20 cellular contexts compared by ENCODE assay signal in the genomic region with DNA sequence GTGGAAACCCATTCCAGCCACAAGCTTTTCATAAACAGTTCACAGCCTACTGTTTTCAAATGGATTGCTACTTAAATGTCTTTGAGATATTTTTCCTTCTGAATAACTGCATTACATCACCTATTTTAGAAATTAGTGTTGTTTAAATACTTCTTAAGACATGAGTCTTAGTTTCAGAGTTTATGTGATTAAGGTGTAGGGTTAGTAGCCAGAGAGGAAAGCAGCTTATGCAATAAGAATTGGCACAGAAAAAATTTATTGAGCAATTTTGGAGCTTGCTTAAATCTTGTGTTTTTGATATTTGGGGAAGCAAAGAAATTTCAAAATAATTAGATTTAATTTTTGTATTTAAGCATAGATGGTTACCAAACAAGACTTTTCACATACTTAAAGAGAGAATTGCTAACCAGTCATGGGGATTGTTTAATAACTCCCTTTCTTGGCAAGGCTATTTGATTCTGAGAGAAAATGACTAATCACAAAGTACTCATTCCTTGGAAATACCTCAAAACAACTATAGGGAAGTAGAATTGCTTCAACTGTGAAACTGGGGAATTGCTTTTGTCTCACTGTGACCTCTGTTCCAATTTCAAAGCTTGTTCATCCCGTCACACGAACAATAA.
A peak's percentile ranks its signal among the peaks of the same experiment; 100 is the strongest.
DNase-seq lines count a peak whose midpoint lies in the region; ATAC-seq and TF ChIP-seq lines count a peak whose summit lies in the region.
"Had no signal": no experiment of that assay in that cellular context is flagged by ENCODE, and none has a peak within 500 bp of the region (broad histone marks: within the 10 kb centered on the region; RNA-seq: fewer than 3 reads in every experiment).

No MANE protein-coding gene starts in this region.

- CTCF ChIA-PET in activated CD8-positive, alpha-beta T cell treated with anti-CD3 and anti-CD28 coated beads, Interleukin-2, amount 10 ng/mL, durations not matched to agents 7 days and 5 days (lab: Charles Lee), result no interaction called here

- no peak for TF ChIP-seq POLR2A in sigmoid colon (IDR thresholded peaks at IDR 0.05)

- in situ Hi-C loops in G401 (cut with HindIII; ENCODE audit: low sequenced_read_pairs), result no loop called here

- intact Hi-C loops in sigmoid colon (cut with DNase I), result no loop called here

- no peaks in the 10 kb centered on the region for H3K36me3 Mint-ChIP-seq in activated CD8-positive, alpha-beta T cell treated with anti-CD3 and anti-CD28 coated beads, Interleukin-2, amount 10 ng/mL, durations not matched to agents 7 days and 5 days (ENCODE audit: low read depth)
- H3K36me3 Mint-ChIP-seq in stimulated activated effector memory CD8-positive, alpha-beta T cell treated with anti-CD3 and anti-CD28 coated beads, Interleukin-12 subunit alpha, Interleukin-12 subunit beta, amount 100 ng/mL, for 72 hours, result no peaks in the 10 kb centered on the region

- no peaks in the 10 kb centered on the region for H3K4me1 Mint-ChIP-seq in activated CD8-positive, alpha-beta T cell treated with anti-CD3 and anti-CD28 coated beads, Interleukin-2, amount 10 ng/mL, durations not matched to agents 7 days and 5 days (ENCODE audit: low read depth)
- no peaks in the 10 kb centered on the region for H3K4me1 Mint-ChIP-seq in stimulated activated effector memory CD8-positive, alpha-beta T cell treated with anti-CD3 and anti-CD28 coated beads, Interleukin-12 subunit alpha, Interleukin-12 subunit beta, amount 100 ng/mL, for 72 hours
- H3K4me1 Mint-ChIP-seq: activated B cell treated with CpG ODN at 0.5 μM for 24 hours, B cell had no signal

- H3K27me3 Mint-ChIP-seq in activated CD8-positive, alpha-beta T cell treated with anti-CD3 and anti-CD28 coated beads, Interleukin-2, amount 10 ng/mL, durations not matched to agents 7 days and 5 days (ENCODE audit: low read depth), result no peaks in the 10 kb centered on the region
- H3K27me3 Mint-ChIP-seq: activated B cell treated with CpG ODN at 0.5 μM for 24 hours, B cell had no signal

- no peaks in the 10 kb centered on the region for H3K27me3 ChIP-seq in sigmoid colon
- H3K27me3 ChIP-seq: hepatocyte, thyroid gland had no signal

- 32 to 74% methylated on average over 2 of the region's 2 CpGs for WGBS in sigmoid colon, 2 donors

- no peak for TF ChIP-seq EP300 in sigmoid colon (IDR thresholded peaks at IDR 0.05)

- TF ChIP-seq CTCF in sigmoid colon (IDR thresholded peaks at IDR 0.05), result no peak

- H3K36me3 ChIP-seq in sigmoid colon, result no peaks in the 10 kb centered on the region
- H3K36me3 ChIP-seq: thyroid gland had no signal

- POLR2A ChIA-PET in activated CD8-positive, alpha-beta T cell treated with anti-CD3 and anti-CD28 coated beads, Interleukin-2, amount 10 ng/mL, durations not matched to agents 7 days and 5 days (lab: Charles Lee), result no interaction called here

- no peaks in the 10 kb centered on the region for H3K4me1 ChIP-seq in sigmoid colon
- H3K4me1 ChIP-seq: psoas muscle, thyroid gland had no signal

- H3K27ac ChIP-seq in epithelial cell of prostate (no peak overlapping the region), sigmoid colon (no peak overlapping the region)
- H3K27ac ChIP-seq: hepatocyte, psoas muscle, thyroid gland had no signal

- no peaks in the 10 kb centered on the region for H3K9me3 Mint-ChIP-seq in activated CD8-positive, alpha-beta T cell treated with anti-CD3 and anti-CD28 coated beads, Interleukin-2, amount 10 ng/mL, durations not matched to agents 7 days and 5 days (ENCODE audit: insufficient read depth)
- H3K9me3 Mint-ChIP-seq in stimulated activated effector memory CD8-positive, alpha-beta T cell treated with anti-CD3 and anti-CD28 coated beads, Interleukin-12 subunit alpha, Interleukin-12 subunit beta, amount 100 ng/mL, for 72 hours, result peaks cover 13% of the 10 kb centered on the region

- H3K4me3 ChIP-seq in sigmoid colon, result no peak overlapping the region
- H3K4me3 ChIP-seq: hepatocyte, psoas muscle, thyroid gland had no signal

- no peak overlapping the region for H3K4me3 Mint-ChIP-seq in activated CD8-positive, alpha-beta T cell treated with anti-CD3 and anti-CD28 coated beads, Interleukin-2, amount 10 ng/mL, durations not matched to agents 7 days and 5 days
- no peak overlapping the region for H3K4me3 Mint-ChIP-seq in stimulated activated effector memory CD8-positive, alpha-beta T cell treated with anti-CD3 and anti-CD28 coated beads, Interleukin-12 subunit alpha, Interleukin-12 subunit beta, amount 100 ng/mL, for 72 hours
- H3K4me3 Mint-ChIP-seq: activated B cell treated with CpG ODN at 0.5 μM for 24 hours, B cell had no signal

- no peaks in the 10 kb centered on the region for H3K9me3 ChIP-seq in sigmoid colon
- H3K9me3 ChIP-seq: psoas muscle, thyroid gland had no signal

- ATAC-seq in activated CD8-positive, alpha-beta T cell treated with anti-CD3 and anti-CD28 coated beads, Interleukin-2, amount 10 ng/mL, durations not matched to agents 7 days and 5 days, result no peak
- ATAC-seq in stimulated activated effector memory CD8-positive, alpha-beta T cell treated with anti-CD3 and anti-CD28 coated beads, Interleukin-12 subunit alpha, Interleukin-12 subunit beta, amount 100 ng/mL, for 72 hours, result no peak
- ATAC-seq: psoas muscle had no signal

- DNase-seq in HPDE6-E6E7 (ENCODE audit: extremely low spot score) (peak; percentile 31), SKM-1 (lab: John Stamatoyannopoulos, UW; ENCODE audit: unreplicated experiment) (peak; percentile 61), epithelial cell of prostate (ENCODE audit: low read depth, low spot score) (peak; percentile 34), non-pigmented ciliary epithelial cell (ENCODE audit: low read depth) (peak; percentile 3), G401 (ENCODE audit: low spot score) (no peak), sigmoid colon (no peak)
- DNase-seq in activated CD8-positive, alpha-beta T cell treated with anti-CD3 and anti-CD28 coated beads, Interleukin-2, amount 10 ng/mL, durations not matched to agents 7 days and 5 days, result no peak
- no peak for DNase-seq in stimulated activated effector memory CD8-positive, alpha-beta T cell treated with anti-CD3 and anti-CD28 coated beads, Interleukin-12 subunit alpha, Interleukin-12 subunit beta, amount 100 ng/mL, for 72 hours (ENCODE audit: low spot score in 2 of 2)
- DNase-seq: activated B cell treated with CpG ODN at 0.5 μM for 24 hours; activated naive CD4-positive, alpha-beta T cell; caudate nucleus; GOT3; Karpas-422; left cardiac atrium; NCI-H2107; psoas muscle; stimulated activated CD8-positive, alpha-beta memory T cell treated with anti-CD3 and anti-CD28 coated beads, Interleukin-4, amount 100 ng/mL, for 48 hours; thyroid gland had no signal

- no peak overlapping the region for H3K27ac Mint-ChIP-seq in activated CD8-positive, alpha-beta T cell treated with anti-CD3 and anti-CD28 coated beads, Interleukin-2, amount 10 ng/mL, durations not matched to agents 7 days and 5 days
- no peak overlapping the region for H3K27ac Mint-ChIP-seq in stimulated activated effector memory CD8-positive, alpha-beta T cell treated with anti-CD3 and anti-CD28 coated beads, Interleukin-12 subunit alpha, Interleukin-12 subunit beta, amount 100 ng/mL, for 72 hours
- H3K27ac Mint-ChIP-seq: activated B cell treated with CpG ODN at 0.5 μM for 24 hours, B cell had no signal

Comparison
In these comparisons a context has a peak if more than half of its experiments do, and no peak if none do; other contexts are left out.
1. DNase-seq: peak in HPDE6-E6E7 (single experiment), SKM-1 (single experiment), epithelial cell of prostate (single experiment) and non-pigmented ciliary epithelial cell (single experiment); none in activated CD8-positive, alpha-beta T cell treated with anti-CD3 and anti-CD28 coated beads, Interleukin-2, amount 10 ng/mL, durations not matched to agents 7 days and 5 days (single experiment), G401 (single experiment), sigmoid colon (single experiment) and stimulated activated effector memory CD8-positive, alpha-beta T cell treated with anti-CD3 and anti-CD28 coated beads, Interleukin-12 subunit alpha, Interleukin-12 subunit beta, amount 100 ng/mL, for 72 hours (0 of 2).